ENCODE assay signal across 23 cellular contexts in the genomic region with DNA sequence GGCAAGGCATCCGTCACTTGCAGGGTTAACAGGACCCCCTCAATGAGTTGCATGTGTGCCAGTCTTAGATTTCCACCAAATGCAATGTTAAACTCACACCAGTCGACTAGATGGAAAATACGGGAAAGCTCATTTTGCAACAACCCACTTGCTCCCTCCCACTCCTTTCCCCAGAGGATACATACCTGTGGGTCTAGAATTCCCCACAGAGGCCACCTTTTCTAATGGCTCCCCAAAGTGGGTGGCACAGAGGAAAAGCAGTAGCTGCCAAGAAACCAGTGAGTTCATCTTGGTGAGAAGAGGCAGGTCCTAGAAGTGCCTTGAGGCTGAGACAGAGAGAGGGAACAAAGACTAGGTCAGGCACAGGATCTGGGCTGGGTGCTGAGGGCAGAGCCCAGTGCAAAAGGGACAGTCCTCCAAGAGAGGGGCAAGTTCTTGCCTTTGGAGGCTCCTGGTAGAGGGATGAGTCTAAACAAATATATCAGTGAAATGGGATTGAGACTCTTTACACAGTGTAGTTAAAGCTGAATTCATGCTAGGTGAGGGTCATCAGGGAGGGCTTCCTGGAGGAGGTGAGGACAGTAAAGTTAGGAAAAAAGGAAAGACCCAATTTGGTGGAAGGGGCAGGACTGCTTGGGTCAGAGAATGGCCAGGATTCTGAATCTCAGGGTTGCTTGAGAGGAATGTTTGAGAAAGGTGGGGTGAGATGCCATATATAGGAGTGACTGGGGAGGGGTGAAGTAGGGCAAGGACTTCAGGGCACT. TPM values are rescaled to one million over a fixed set of nuclear protein-coding genes. Genes with fewer than 3 reads are reported as not detected.
"Had no signal": no experiment of that assay in that cellular context is flagged by ENCODE, and none has a peak within 500 bp of the region (broad histone marks: within the 10 kb centered on the region; RNA-seq: fewer than 3 reads in every experiment).

No MANE protein-coding gene starts in this region.

- ATAC-seq: activated CD8-positive, alpha-beta memory T cell treated with anti-CD3 and anti-CD28 coated beads, Interleukin-2, amount 10 ng/mL, durations not matched to agents 7 days and 5 days; activated CD8-positive, alpha-beta T cell treated with anti-CD3 and anti-CD28 coated beads for 36 hours; gastrocnemius medialis; naive thymus-derived CD4-positive, alpha-beta T cell; T-cell had no signal

- H3K27ac ChIP-seq: dorsolateral prefrontal cortex, esophagus squamous epithelium, gastrocnemius medialis, upper lobe of left lung, WERI-Rb-1 had no signal

- DNase-seq: activated CD4-positive, alpha-beta T cell treated with anti-CD3 and anti-CD28 coated beads, Interleukin-2, amount 10 ng/mL, durations not matched to agents 7 days and 5 days; activated CD4-positive, CD25-positive, alpha-beta regulatory T cell treated with anti-CD3 and anti-CD28 coated beads, Interleukin-2, amount 50 U/mL, for 72 hours; activated CD8-positive, alpha-beta memory T cell treated with anti-CD3 and anti-CD28 coated beads, Interleukin-2, amount 10 ng/mL, durations not matched to agents 7 days and 5 days; activated CD8-positive, alpha-beta T cell treated with anti-CD3 and anti-CD28 coated beads for 36 hours; activated gamma-delta T cell treated with Interleukin-2 at 50 U/mL for 16 hours; activated T-cell treated with anti-CD3 and anti-CD28 coated beads for 4 hours; aorta; dorsolateral prefrontal cortex; esophagus squamous epithelium; gastrocnemius medialis; hypothalamus; naive thymus-derived CD4-positive, alpha-beta T cell; retina; stimulated activated CD4-positive, alpha-beta T cell treated with anti-CD3 and anti-CD28 coated beads, Interleukin-4, amount 100 ng/mL, for 1 hour; stimulated activated naive CD4-positive, alpha-beta T cell treated with Interleukin-2 at 50 U/mL for 16 hours; T-cell had no signal

- H3K36me3 ChIP-seq: esophagus squamous epithelium, gastrocnemius medialis, upper lobe of left lung, WERI-Rb-1 had no signal

- H3K9me3 ChIP-seq: esophagus squamous epithelium, gastrocnemius medialis, upper lobe of left lung had no signal

- H3K4me3 ChIP-seq: dorsolateral prefrontal cortex, esophagus squamous epithelium, gastrocnemius medialis, lung, upper lobe of left lung had no signal

RNA-seq across cellular contexts. Expression of a gene that starts 3.5 kb away (rescaled TPM):
- total RNA-seq: activated CD4-positive, alpha-beta T cell treated with anti-CD3 and anti-CD28 coated beads, Interleukin-2, amount 10 ng/mL, durations not matched to agents 7 days and 5 days; activated CD8-positive, alpha-beta memory T cell treated with anti-CD3 and anti-CD28 coated beads, Interleukin-2, amount 10 ng/mL, durations not matched to agents 7 days and 5 days; activated CD8-positive, alpha-beta T cell treated with anti-CD3 and anti-CD28 coated beads for 36 hours; aorta; esophagus squamous epithelium; gastrocnemius medialis; lung; osteoblast; posterior vena cava; subcutaneous adipose tissue; T-cell had no signal
- polyA plus RNA-seq: keratinocyte; naive thymus-derived CD4-positive, alpha-beta T cell had no signal

RNA-seq across cellular contexts. Expression of a gene that starts 21.0 kb away (rescaled TPM):
- total RNA-seq: activated CD4-positive, alpha-beta T cell treated with anti-CD3 and anti-CD28 coated beads, Interleukin-2, amount 10 ng/mL, durations not matched to agents 7 days and 5 days; activated CD8-positive, alpha-beta memory T cell treated with anti-CD3 and anti-CD28 coated beads, Interleukin-2, amount 10 ng/mL, durations not matched to agents 7 days and 5 days; activated CD8-positive, alpha-beta T cell treated with anti-CD3 and anti-CD28 coated beads for 36 hours; aorta; naive thymus-derived CD4-positive, alpha-beta T cell; osteoblast; posterior vena cava; subcutaneous adipose tissue had no signal

RNA-seq across cellular contexts. Expression of a gene that starts 26.6 kb away (rescaled TPM):
- total RNA-seq: activated CD4-positive, alpha-beta T cell treated with anti-CD3 and anti-CD28 coated beads, Interleukin-2, amount 10 ng/mL, durations not matched to agents 7 days and 5 days; activated CD8-positive, alpha-beta memory T cell treated with anti-CD3 and anti-CD28 coated beads, Interleukin-2, amount 10 ng/mL, durations not matched to agents 7 days and 5 days; activated CD8-positive, alpha-beta T cell treated with anti-CD3 and anti-CD28 coated beads for 36 hours; aorta; naive thymus-derived CD4-positive, alpha-beta T cell; osteoblast; posterior vena cava; subcutaneous adipose tissue; T-cell had no signal
- polyA plus RNA-seq: aorta; keratinocyte; naive thymus-derived CD4-positive, alpha-beta T cell had no signal

RNA-seq across cellular contexts. Expression of a gene that starts 40.9 kb away (rescaled TPM):
- total RNA-seq: activated CD8-positive, alpha-beta memory T cell treated with anti-CD3 and anti-CD28 coated beads, Interleukin-2, amount 10 ng/mL, durations not matched to agents 7 days and 5 days had no signal
